In genomic region chr18:10296491-10296890, GRCh38 we compare ENCODE assay signal across 20 cellular contexts.
DNase-seq lines count a peak whose midpoint lies in the region; ATAC-seq, FAIRE-seq and TF ChIP-seq lines count a peak whose summit lies in the region.
"Had no signal": no experiment of that assay in that cellular context is flagged by ENCODE, and none has a peak within 500 bp of the region (broad histone marks: within the 10 kb centered on the region; RNA-seq: fewer than 3 reads in every experiment).

No MANE protein-coding gene starts in this region.

- H2AFZ ChIP-seq in OCI-LY7 (ENCODE audit: low read length): no peak overlapping the region
- H2AFZ ChIP-seq in H1 (ENCODE audit: low read length): no peak overlapping the region
- no peak overlapping the region for H2AFZ ChIP-seq in smooth muscle cell (ENCODE audit: low read depth)

- no peak overlapping the region for H4K91ac ChIP-seq in H1 (replicated peaks; ENCODE audit: insufficient read length, low read length)

- no peaks in the 10 kb centered on the region for H3K9me3 Mint-ChIP-seq in progenitor cell of endocrine pancreas (ENCODE audit: low read depth)
- H3K9me3 Mint-ChIP-seq: T-cell had no signal

- H2BK20ac ChIP-seq in H1 (ENCODE audit: low read length): no peak overlapping the region

- TF ChIP-seq POLR2A in H1 (IDR thresholded peaks at IDR 0.05; ENCODE audit: control extremely low read depth in 1 of 2, low read depth in 2 of 2, low read length in 2 of 2): no peak

- H3K23ac ChIP-seq in H1 (ENCODE audit: insufficient read length): no peak overlapping the region

- TF ChIP-seq RAD21 in H1 (IDR thresholded peaks at IDR 0.05 in 1 of 2, conservative IDR thresholded peaks at IDR 0.05 in 1 of 2; ENCODE audit: low read depth in 2 of 2, low read length in 2 of 2): no peak

- H3K4me2 ChIP-seq in OCI-LY7 (ENCODE audit: low read length): peak overlapping the region; percentile 57
- H3K4me2 ChIP-seq in H1 (ENCODE audit: insufficient read depth in 1 of 2, low read depth in 2 of 2, low read length in 2 of 2): no peak overlapping the region
- H3K4me2 ChIP-seq in smooth muscle cell: peak overlapping the region; percentile 39
- H3K4me2 ChIP-seq: A549, GM23338, SK-N-SH had no signal

- WGBS in H1 (ENCODE audit: extremely low coverage in 1 of 2, insufficient coverage in 1 of 2, insufficient read length in 1 of 2, insufficient replicate concordance in 2 of 2, low coverage in 1 of 2, low lambda C conversion rate in 2 of 2, missing lambda C conversion rate in 1 of 2), 2 experiments: 81% methylated on average over 9 of the region's 12 CpGs; no CpG with 5 or more reads in 1 of the 2 experiments
- 35% methylated on average over 12 of the region's 12 CpGs for WGBS in smooth muscle cell (ENCODE audit: low lambda C conversion rate)

- H2AK5ac ChIP-seq in H1 (ENCODE audit: low read depth, low read length): no peak overlapping the region

- H3K18ac ChIP-seq in H1 (ENCODE audit: extremely low read depth, low read length): no peak overlapping the region

- no peak overlapping the region for H4K5ac ChIP-seq in H1 (ENCODE audit: insufficient read length, low read depth, low read length)

- peaks cover 55% of the 10 kb centered on the region for H3K4me1 ChIP-seq in OCI-LY7 (ENCODE audit: insufficient read depth, low read length, poor library complexity, severe bottlenecking)
- peaks cover 0 to 6% (median 1%) of the 10 kb centered on the region in 4 experiments; a peak in 4 of 7 replicates for H3K4me1 ChIP-seq in H1 (replicated peaks in 1 of 4; ENCODE audit: control insufficient read depth in 3 of 4, insufficient read depth in 4 of 4, low read length in 3 of 4)
- H3K4me1 ChIP-seq in smooth muscle cell (ENCODE audit: low read depth): peaks cover 29% of the 10 kb centered on the region
- H3K4me1 ChIP-seq: A549 had no signal

- no peak overlapping the region for H3K56ac ChIP-seq in H1 (replicated peaks; ENCODE audit: insufficient read length, low read depth, low read length)

- peak overlapping the region; percentile 63 for H4K8ac ChIP-seq in H1 (ENCODE audit: extremely low read depth, insufficient read depth, low read length)

- no peak overlapping the region for H2BK5ac ChIP-seq in H1 (ENCODE audit: low read depth, low read length)

- peaks cover 5% of the 10 kb centered on the region for H3K4me1 Mint-ChIP-seq in progenitor cell of endocrine pancreas (ENCODE audit: low read depth)
- H3K4me1 Mint-ChIP-seq: CD4-positive, CD25-positive, alpha-beta regulatory T cell; T-cell had no signal

- no peak overlapping the region for H3K4me3 ChIP-seq in OCI-LY7 (ENCODE audit: low read depth, low read length, poor library complexity, severe bottlenecking)
- no peak overlapping the region for H3K4me3 ChIP-seq in H1 (ENCODE audit: extremely low read depth in 1 of 4, insufficient read depth in 2 of 4, low read depth in 3 of 4, low read length in 4 of 4)
- H3K4me3 ChIP-seq in smooth muscle cell: no peak overlapping the region
- H3K4me3 ChIP-seq: A549, GM23338 had no signal

- H3K27ac ChIP-seq in OCI-LY7 (ENCODE audit: low read depth, low read length, poor library complexity, severe bottlenecking) (no peak overlapping the region), H1 (ENCODE audit: low read depth, low read length) (no peak overlapping the region), smooth muscle cell (ENCODE audit: low read depth) (peak overlapping the region; percentile 74)
- H3K27ac ChIP-seq: A549 had no signal

- no peak for ATAC-seq in GM18511 (IDR thresholded peaks at IDR 0.05; ENCODE audit: unreplicated experiment)
- ATAC-seq: A549, HCT116, T-cell had no signal

- DNase-seq in H4 (ENCODE audit: low spot score): peak; percentile 51
- DNase-seq in OCI-LY7 (ENCODE audit: low spot score): no peak
- DNase-seq in H1 (ENCODE audit: low read depth in 1 of 2, low spot score in 2 of 2): no peak
- no peak for DNase-seq in smooth muscle cell (lab: John Stamatoyannopoulos, UW; ENCODE audit: unreplicated experiment)
- DNase-seq in GM03348 (ENCODE audit: low spot score): no peak
- DNase-seq in progenitor cell of endocrine pancreas (ENCODE audit: low spot score, unreplicated experiment): no peak
- DNase-seq: CD4-positive, CD25-positive, alpha-beta regulatory T cell; NCI-H1105 treated with DMSO at 0.1 percent for 48 hours; NCI-H2081; NCI-H446 treated with DMSO at 0.1 percent for 48 hours; NCI-H526 treated with DMSO at 0.1 percent for 48 hours; RPMI8226; SHP77 treated with DMSO at 0.1 percent for 48 hours; SK-N-SH; T-cell had no signal

- H3K9me2 ChIP-seq in OCI-LY7 (ENCODE audit: insufficient read depth, low read length): no peaks in the 10 kb centered on the region
- H3K9me2 ChIP-seq: SK-N-SH had no signal

- no peak overlapping the region for H2BK12ac ChIP-seq in H1 (ENCODE audit: low read depth, low read length)

- H3K79me1 ChIP-seq in H1 (ENCODE audit: low read depth, low read length): no peaks in the 10 kb centered on the region

- H3K27ac Mint-ChIP-seq in progenitor cell of endocrine pancreas: no peak overlapping the region
- H3K27ac Mint-ChIP-seq: B cell, GM23338, T-cell had no signal

- H3K14ac ChIP-seq in H1 (ENCODE audit: insufficient read length): no peak overlapping the region

- H3K36me3 ChIP-seq in OCI-LY7 (ENCODE audit: insufficient read depth, low read length) (no peaks in the 10 kb centered on the region), H1 (ENCODE audit: control insufficient read depth in 2 of 4, insufficient read depth in 4 of 4, low read length in 3 of 4) (no peaks in the 10 kb centered on the region), smooth muscle cell (ENCODE audit: low read depth) (no peaks in the 10 kb centered on the region)

- CTCF ChIA-PET in OCI-LY7 (lab: Charles Lee; ENCODE audit: unreplicated experiment) (no interaction called here), H1 (lab: Charles Lee; ENCODE audit: partially characterized antibody) (interaction anchor here (0.7 kb wide), 1 partner anchor 151 kb away, joined by 4 read pairs; no protein-coding TSS in a partner anchor)

- H3K9ac ChIP-seq in H1 (replicated peaks in 1 of 4; ENCODE audit: extremely low read depth in 1 of 4, low read depth in 3 of 4, low read length in 3 of 4) (no peak overlapping the region), smooth muscle cell (ENCODE audit: low read depth) (no peak overlapping the region)
- H3K9ac ChIP-seq: SK-N-SH had no signal

- no peak overlapping the region for H3K4ac ChIP-seq in H1 (replicated peaks; ENCODE audit: insufficient read length, low read depth, low read length)

- TF ChIP-seq CTCF in OCI-LY7 (conservative IDR thresholded peaks at IDR 0.05; ENCODE audit: low read length): no peak
- no peak for TF ChIP-seq CTCF in H1 (IDR thresholded peaks at IDR 0.05; ENCODE audit: control extremely low read depth in 1 of 3, insufficient read depth in 1 of 3, low read depth in 1 of 3, low read length in 3 of 3)
- no peak for TF ChIP-seq CTCF in smooth muscle cell (IDR thresholded peaks at IDR 0.05; ENCODE audit: borderline replicate concordance, insufficient read depth, poor library complexity, severe bottlenecking)
- no peak for TF ChIP-seq CTCF in progenitor cell of endocrine pancreas (IDR thresholded peaks at IDR 0.05; ENCODE audit: unreplicated experiment)

- H3K36me3 Mint-ChIP-seq in progenitor cell of endocrine pancreas (ENCODE audit: insufficient read depth): no peaks in the 10 kb centered on the region
- H3K36me3 Mint-ChIP-seq: CD4-positive, CD25-positive, alpha-beta regulatory T cell; T-cell had no signal

- intact Hi-C loops in OCI-LY7 (cut with micrococcal nuclease; ENCODE audit: unreplicated experiment): no loop called here

- no peaks in the 10 kb centered on the region for H3K27me3 ChIP-seq in H1 (replicated peaks in 1 of 4; ENCODE audit: control insufficient read depth in 3 of 4, extremely low read depth in 1 of 4, insufficient read depth in 3 of 4, low read length in 3 of 4)
- no peaks in the 10 kb centered on the region for H3K27me3 ChIP-seq in smooth muscle cell (ENCODE audit: low read depth)

- no peaks in the 10 kb centered on the region for H3K9me3 ChIP-seq in OCI-LY7 (ENCODE audit: low read length)
- no peaks in the 10 kb centered on the region for H3K9me3 ChIP-seq in H1 (ENCODE audit: insufficient read depth in 2 of 2, low read depth in 1 of 2, low read length in 1 of 2)
- H3K9me3 ChIP-seq in smooth muscle cell (replicated peaks; ENCODE audit: low read depth): no peaks in the 10 kb centered on the region
- H3K9me3 ChIP-seq: A549, SK-N-SH had no signal

- H2BK15ac ChIP-seq in H1 (ENCODE audit: low read length): no peak overlapping the region

- POLR2A ChIA-PET in OCI-LY7 (lab: Charles Lee) (interaction anchor here (0.6 kb wide), 1 partner anchor 152 kb away, joined by 12 read pairs; no protein-coding TSS in a partner anchor), H1 (lab: Charles Lee; ENCODE audit: partially characterized antibody) (no interaction called here)

- TF ChIP-seq EP300 in H1 (IDR thresholded peaks at IDR 0.05; ENCODE audit: borderline replicate concordance in 1 of 2, low read depth in 2 of 2, low read length in 2 of 2): no peak

- H4K20me1 ChIP-seq in OCI-LY7 (ENCODE audit: insufficient read depth, low read length) (no peaks in the 10 kb centered on the region), H1 (replicated peaks in 1 of 2; ENCODE audit: control insufficient read depth in 1 of 2, insufficient read depth in 2 of 2, low read length in 2 of 2) (no peaks in the 10 kb centered on the region), smooth muscle cell (ENCODE audit: low read depth) (no peaks in the 10 kb centered on the region)

- H3K79me2 ChIP-seq in OCI-LY7 (ENCODE audit: insufficient read depth, low read depth, low read length) (no peaks in the 10 kb centered on the region), H1 (ENCODE audit: control insufficient read depth in 1 of 2, insufficient read depth in 2 of 2, low read length in 2 of 2) (no peaks in the 10 kb centered on the region), smooth muscle cell (ENCODE audit: low read depth) (no peaks in the 10 kb centered on the region)

- H2BK120ac ChIP-seq in H1 (replicated peaks; ENCODE audit: low read depth, low read length): no peak overlapping the region

- peaks cover 22% of the 10 kb centered on the region for H3F3A ChIP-seq in smooth muscle cell (ENCODE audit: low read depth)

- BruUV-seq in OCI-LY7 (replicated peaks; lab: Mats Ljungman, UMichigan): no TSS peak

- no peak for FAIRE-seq in H1 (lab: Jason Lieb, UNC)
- FAIRE-seq: A549 had no signal

- H3K4me3 Mint-ChIP-seq in progenitor cell of endocrine pancreas (ENCODE audit: low read depth): no peak overlapping the region
- H3K4me3 Mint-ChIP-seq: CD4-positive, CD25-positive, alpha-beta regulatory T cell; GM23338; T-cell had no signal

- no peaks in the 10 kb centered on the region for H3K23me2 ChIP-seq in H1 (ENCODE audit: low read depth, low read length)

- peaks cover 29% of the 10 kb centered on the region for H3K27me3 Mint-ChIP-seq in progenitor cell of endocrine pancreas
- H3K27me3 Mint-ChIP-seq: B cell had no signal

TF ChIP-seq in H1, 55 proteins besides CTCF, POLR2A, EP300 and RAD21 (continues in another document):
- TF ChIP-seq PHF8 (conservative IDR thresholded peaks at IDR 0.05; ENCODE audit: low read depth, low read length): no peak
- TF ChIP-seq YY1 (IDR thresholded peaks at IDR 0.05; ENCODE audit: low read depth, low read length): no peak
- TF ChIP-seq GTF2F1 (IDR thresholded peaks at IDR 0.05; ENCODE audit: borderline replicate concordance, low read depth, low read length): no peak
- TF ChIP-seq EZH2 (IDR thresholded peaks at IDR 0.05; ENCODE audit: low read depth, low read length, severe bottlenecking): no peak
- TF ChIP-seq TEAD4 (IDR thresholded peaks at IDR 0.05; ENCODE audit: low read depth, low read length): no peak

Comparison
In these comparisons a context has a peak if more than half of its experiments do, and no peak if none do; other contexts are left out.
1. H3K4me2 ChIP-seq: peak in OCI-LY7 (single experiment) and smooth muscle cell (single experiment); none in H1 (0 of 2).